Comparison of ENCODE assay signal across 18 cellular contexts in the genomic region with DNA sequence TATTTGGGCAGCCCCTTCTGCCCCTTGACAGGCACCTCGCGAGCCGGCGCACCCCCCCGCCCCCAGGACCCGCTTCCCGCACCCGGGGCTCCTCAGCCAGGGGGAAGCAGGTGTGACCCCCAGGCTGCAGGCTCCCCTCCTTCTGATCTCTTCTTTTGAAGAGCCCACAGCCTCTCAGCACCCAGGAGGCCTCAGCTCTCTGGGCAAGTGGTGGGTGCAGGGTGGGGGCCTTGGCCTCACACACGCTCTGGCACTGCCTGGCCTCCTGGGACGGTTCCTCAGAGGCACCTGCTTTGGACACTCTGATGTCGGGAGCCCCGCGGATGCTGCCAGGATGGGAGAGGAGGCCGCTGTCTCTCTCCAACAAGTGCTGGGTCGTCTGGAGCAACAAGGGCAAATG. TPM values are rescaled to one million over a fixed set of nuclear protein-coding genes. Genes with fewer than 3 reads are reported as not detected.
DNase-seq lines count a peak whose midpoint lies in the region; ATAC-seq and TF ChIP-seq lines count a peak whose summit lies in the region.
"Had no signal": no experiment of that assay in that cellular context is flagged by ENCODE, and none has a peak within 500 bp of the region (broad histone marks: within the 10 kb centered on the region; RNA-seq: fewer than 3 reads in every experiment).

No MANE protein-coding gene starts in this region.

- H2BK12ac ChIP-seq in neuronal stem cell (ENCODE audit: low read length): peak overlapping the region; percentile 78

- H3K79me1 ChIP-seq in neuronal stem cell (ENCODE audit: low read depth, low read length): no peaks in the 10 kb centered on the region

- H3K9me3 ChIP-seq in left ventricle myocardium inferior (replicated peaks) (no peaks in the 10 kb centered on the region), T-helper 17 cell (ENCODE audit: control insufficient read depth, low read length, poor library complexity, severe bottlenecking) (no peaks in the 10 kb centered on the region), neuronal stem cell (replicated peaks in 1 of 2; ENCODE audit: control insufficient read depth in 2 of 2, insufficient read depth in 1 of 2, low read depth in 1 of 2, low read length in 2 of 2) (peaks cover 0 to 6% of the 10 kb centered on the region in 2 donors), upper lobe of right lung (no peaks in the 10 kb centered on the region)

- no peak for TF ChIP-seq POLR2A in GM18505 (IDR thresholded peaks at IDR 0.05; ENCODE audit: borderline replicate concordance, extremely low read depth, insufficient read depth, insufficient read length)

- H3K4ac ChIP-seq in neuronal stem cell (ENCODE audit: low read length): no peak overlapping the region

- no CpG with 5 or more reads among the region's 15 CpGs for WGBS in neuronal stem cell (ENCODE audit: extremely low coverage in 2 of 2, insufficient read length in 2 of 2, insufficient replicate concordance in 1 of 2), 2 donors

- H2BK15ac ChIP-seq in neuronal stem cell (ENCODE audit: low read length): no peak overlapping the region

- peak overlapping the region; percentile 6 for H4K8ac ChIP-seq in neuronal stem cell (ENCODE audit: low read depth, low read length)

- no peak for ATAC-seq in Right ventricle myocardium inferior
- ATAC-seq in T-helper 17 cell: no peak
- ATAC-seq in upper lobe of right lung: no peak
- no peak for ATAC-seq in GM18498 (IDR thresholded peaks at IDR 0.05; ENCODE audit: unreplicated experiment)
- ATAC-seq in GM18505 (IDR thresholded peaks at IDR 0.05; ENCODE audit: unreplicated experiment): no peak

- H2BK120ac ChIP-seq in neuronal stem cell (ENCODE audit: low read depth, low read length): no peak overlapping the region

- peak overlapping the region; percentile 47 for H3K27ac Mint-ChIP-seq in T-helper 17 cell
- H3K27ac Mint-ChIP-seq: H9 had no signal

- no peak overlapping the region for H2AFZ ChIP-seq in neuronal stem cell (ENCODE audit: low read length)

- no peak overlapping the region for H3K4me3 Mint-ChIP-seq in T-helper 17 cell
- H3K4me3 Mint-ChIP-seq: H9 had no signal

- no peak overlapping the region for H3K4me2 ChIP-seq in neuronal stem cell (ENCODE audit: insufficient read depth, low read length, poor library complexity, severe bottlenecking)

- no peak overlapping the region for H3K23ac ChIP-seq in neuronal stem cell (ENCODE audit: low read depth, low read length, poor library complexity)

- TF ChIP-seq CTCF in left ventricle myocardium inferior (IDR thresholded peaks at IDR 0.05; ENCODE audit: borderline replicate concordance): no peak
- TF ChIP-seq CTCF in upper lobe of right lung (IDR thresholded peaks at IDR 0.05): no peak

- no peak overlapping the region for H2BK5ac ChIP-seq in neuronal stem cell (ENCODE audit: low read length)

- H3K18ac ChIP-seq in neuronal stem cell (ENCODE audit: low read length): peak overlapping the region; percentile 33

- intact Hi-C loops in Right ventricle myocardium inferior (cut with DNase I) (no loop called here), left ventricle myocardium inferior (cut with micrococcal nuclease) (no loop called here), upper lobe of right lung (cut with DNase I) (no loop called here)

- peak overlapping the region; percentile 47 for H3K14ac ChIP-seq in neuronal stem cell (ENCODE audit: low read length)

- H3K4me1 Mint-ChIP-seq in T-helper 17 cell: peaks cover 11% of the 10 kb centered on the region

- no peak overlapping the region for H4K91ac ChIP-seq in neuronal stem cell (ENCODE audit: low read depth, low read length, poor library complexity)

- peak overlapping the region; percentile 74 for H2AK5ac ChIP-seq in neuronal stem cell (ENCODE audit: low read depth, low read length)

- H3K4me1 ChIP-seq in left ventricle myocardium inferior (peaks cover 13% of the 10 kb centered on the region), neuronal stem cell (ENCODE audit: control insufficient read depth in 2 of 2, insufficient read depth in 1 of 2, low read depth in 1 of 2, low read length in 2 of 2) (peaks cover 6 to 11% of the 10 kb centered on the region in 2 donors), upper lobe of right lung (peaks cover 17% of the 10 kb centered on the region)

- no peaks in the 10 kb centered on the region for H3K27me3 Mint-ChIP-seq in T-helper 17 cell

- H3K27ac ChIP-seq in left ventricle myocardium inferior (replicated peaks) (no peak overlapping the region), neuronal stem cell (replicated peaks; ENCODE audit: low read length) (no peak overlapping the region), upper lobe of right lung (no peak overlapping the region)

- H3K36me3 ChIP-seq in left ventricle myocardium inferior: peaks cover 36% of the 10 kb centered on the region
- H3K36me3 ChIP-seq in neuronal stem cell (replicated peaks in 1 of 2; ENCODE audit: control insufficient read depth in 2 of 2, insufficient read depth in 2 of 2, low read length in 2 of 2): peaks cover 12 to 61% of the 10 kb centered on the region in 2 donors
- peaks cover 8% of the 10 kb centered on the region for H3K36me3 ChIP-seq in upper lobe of right lung

- H3K4me3 ChIP-seq in left ventricle myocardium inferior (no peak overlapping the region), neuronal stem cell (ENCODE audit: low read length in 2 of 2) (no peak overlapping the region), upper lobe of right lung (no peak overlapping the region)

- H3K27me3 ChIP-seq in left ventricle myocardium inferior (ENCODE audit: low read depth): no peaks in the 10 kb centered on the region
- H3K27me3 ChIP-seq in neuronal stem cell (ENCODE audit: control insufficient read depth in 3 of 3, insufficient read depth in 3 of 3, low read depth in 1 of 3, low read length in 3 of 3): no peaks in the 10 kb centered on the region
- no peaks in the 10 kb centered on the region for H3K27me3 ChIP-seq in upper lobe of right lung

- H3K9ac ChIP-seq in neuronal stem cell (ENCODE audit: low read depth, low read length, poor library complexity): peak overlapping the region; percentile 34

- H3K36me3 Mint-ChIP-seq in T-helper 17 cell (ENCODE audit: low read depth): peaks cover 7% of the 10 kb centered on the region

- DNase-seq in Right ventricle myocardium inferior (ENCODE audit: missing footprints) (peak; percentile 45), left ventricle myocardium inferior (no peak), T-helper 17 cell (no peak), neuronal stem cell (ENCODE audit: low spot score) (no peak), upper lobe of right lung (peak; percentile 61), GDM1 (lab: John Stamatoyannopoulos, UW) (no peak)
- DNase-seq: 8988T, C1 segment of cervical spinal cord, COR-L47, DMS53, H9, MV-4-11, NCI-H1417 treated with DMSO at 0.1 percent for 48 hours, NCI-H2081, NCI-H526, RPMI8226 had no signal

RNA-seq across cellular contexts. Expression of gene C13orf46, which starts 1.5 kb away (rescaled TPM):
- total RNA-seq in Right ventricle myocardium inferior (0.32 TPM), left ventricle myocardium inferior (0.33 TPM), T-helper 17 cell (10 to 100 TPM; 18.6 to 22.6 TPM), upper lobe of right lung (21.2 TPM)
- polyA plus RNA-seq in neuronal stem cell (2013, experiment 1 of 2): 0.03 TPM
- polyA plus RNA-seq in neuronal stem cell (2013, experiment 2 of 2): 0.04 TPM

Comparison
In these comparisons a context has a peak if more than half of its experiments do, and no peak if none do; other contexts are left out.
1. DNase-seq: peak in Right ventricle myocardium inferior (single experiment) and upper lobe of right lung (single experiment); none in left ventricle myocardium inferior (single experiment), T-helper 17 cell (0 of 3), neuronal stem cell (single experiment) and GDM1 (single experiment).
2. RNA of gene C13orf46, which starts 1.5 kb away (total RNA-seq): 18.6 to 22.6 TPM in T-helper 17 cell and 21.2 TPM in upper lobe of right lung (single experiment); 0.33 TPM in left ventricle myocardium inferior (single experiment) and 0.32 TPM in Right ventricle myocardium inferior (single experiment); every median in the first group is over 10 times any median in the second.